In the genomic region with DNA sequence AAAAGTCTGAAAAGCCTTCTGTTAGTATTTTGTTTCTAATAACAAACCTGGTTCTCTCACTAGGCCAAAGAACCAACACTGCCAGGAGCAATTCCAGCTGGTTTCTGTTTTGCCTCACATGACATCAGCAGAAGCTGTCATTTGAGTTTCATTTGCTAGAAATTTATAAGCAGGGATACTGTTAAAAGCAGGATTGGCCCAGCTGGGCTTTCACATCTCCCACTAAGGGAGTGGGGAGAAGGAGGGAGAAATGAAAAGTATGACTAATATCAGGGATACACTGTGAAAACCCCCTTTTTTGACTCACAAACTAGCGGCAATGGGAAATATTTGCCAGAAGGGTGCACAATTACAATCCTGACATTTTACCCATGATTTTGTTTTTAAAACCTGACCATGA, we compare ENCODE assay signal across 11 cellular contexts. TPM values are rescaled to one million over a fixed set of nuclear protein-coding genes. Genes with fewer than 3 reads are reported as not detected.
DNase-seq lines count a peak whose midpoint lies in the region; ATAC-seq, FAIRE-seq and TF ChIP-seq lines count a peak whose summit lies in the region.
"Had no signal": no experiment of that assay in that cellular context is flagged by ENCODE, and none has a peak within 500 bp of the region (broad histone marks: within the 10 kb centered on the region; RNA-seq: fewer than 3 reads in every experiment).

No MANE protein-coding gene starts in this region.

- H3K27me3 ChIP-seq in SJCRH30, result no peaks in the 10 kb centered on the region

- DNase-seq in AG08396 (ENCODE audit: low spot score), result peak; percentile 48
- DNase-seq in RPMI7951 (ENCODE audit: low read depth), result peak; percentile 84
- peak; percentile 80 for DNase-seq in fibroblast of gingiva (ENCODE audit: low read depth)
- peak; percentile 74 for DNase-seq in non-pigmented ciliary epithelial cell (ENCODE audit: low read depth)
- no peak for DNase-seq in UCSD-AML1 (lab: John Stamatoyannopoulos, UW; ENCODE audit: unreplicated experiment)
- DNase-seq in SJCRH30, result no peak
- DNase-seq in D721Med (ENCODE audit: insufficient read length, low spot score), result no peak
- DNase-seq: activated naive CD4-positive, alpha-beta T cell treated with anti-CD3 and anti-CD28 coated beads for 36 hours had no signal

- no peak for FAIRE-seq in D721Med (lab: Jason Lieb, UNC)
- FAIRE-seq: islet of Langerhans had no signal

- no peaks in the 10 kb centered on the region; the same call in 1 of the 2 replicates for H3K9me3 ChIP-seq in SJCRH30 (replicated peaks)

- H3K27ac ChIP-seq in SJCRH30, result no peak overlapping the region
- H3K27ac ChIP-seq: SK-N-MC had no signal

- no peak for TF ChIP-seq CTCF in D721Med (IDR thresholded peaks at IDR 0.05; ENCODE audit: insufficient read depth, missing control alignments)

- no peak for ATAC-seq in activated CD4-positive, CD25-positive, alpha-beta regulatory T cell treated with anti-CD3 and anti-CD28 coated beads, Interleukin-2, amount 50 U/mL, for 24 hours

- H3K36me3 ChIP-seq in SJCRH30, result no peaks in the 10 kb centered on the region

- H3K4me3 ChIP-seq in SJCRH30, result no peak overlapping the region
- H3K4me3 ChIP-seq: SK-N-MC had no signal

- 0 out of 2 replicates have a peak, but pooled peaks cover 3% of the 10 kb centered on the region for H3K4me1 ChIP-seq in SJCRH30

RNA-seq across cellular contexts. Expression of gene CCDC80, which starts 5.3 kb away (rescaled TPM):
- total RNA-seq in RPMI7951 (2014; rRNA removed; shearing (Covaris generic)), result 29.1 and 44.6 TPM in 2 replicates
- 14.5 and 18.0 TPM in 2 replicates for total RNA-seq in SJCRH30 (2014; rRNA removed; shearing (Covaris generic))
- total RNA-seq: activated naive CD4-positive, alpha-beta T cell treated with anti-CD3 and anti-CD28 coated beads for 36 hours had no signal

Comparison
In these comparisons a context has a peak if more than half of its experiments do, and no peak if none do; other contexts are left out.
1. DNase-seq: peak in AG08396 (single experiment), RPMI7951 (single experiment), fibroblast of gingiva (single experiment) and non-pigmented ciliary epithelial cell (single experiment); none in UCSD-AML1 (single experiment), SJCRH30 (0 of 2) and D721Med (single experiment).